ENCODE assay signal across 17 cellular contexts in the genomic region with DNA sequence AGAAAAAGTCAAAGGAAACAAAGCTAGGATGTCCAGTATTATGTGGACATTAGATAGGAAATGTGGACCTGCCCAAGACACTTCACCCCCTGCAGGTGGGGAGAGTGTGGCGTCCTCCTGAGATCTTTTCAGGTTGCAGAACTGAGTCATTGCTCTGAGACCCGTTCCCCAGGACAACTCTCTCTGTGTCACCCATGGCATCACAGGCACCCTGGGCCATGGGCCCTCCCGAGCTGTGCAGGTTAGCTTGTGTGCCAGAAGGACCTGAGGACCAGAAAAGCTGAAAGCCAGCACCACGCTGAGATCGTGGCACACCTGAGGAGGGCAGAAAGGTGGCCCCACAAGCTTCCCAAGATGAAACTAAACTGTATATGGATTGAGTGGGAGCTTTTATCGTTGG.
"Had no signal": no experiment of that assay in that cellular context is flagged by ENCODE, and none has a peak within 500 bp of the region (broad histone marks: within the 10 kb centered on the region; RNA-seq: fewer than 3 reads in every experiment).

No MANE protein-coding gene starts in this region.

- H3K27me3 ChIP-seq: thyroid gland had no signal

- H3K9me3 ChIP-seq: thyroid gland had no signal

- H3K36me3 Mint-ChIP-seq: naive thymus-derived CD4-positive, alpha-beta T cell; stimulated activated effector memory CD8-positive, alpha-beta T cell treated with anti-CD3 and anti-CD28 coated beads, Interleukin-12 subunit alpha, Interleukin-12 subunit beta, amount 100 ng/mL, for 72 hours had no signal

- H3K4me3 Mint-ChIP-seq: naive thymus-derived CD4-positive, alpha-beta T cell; neural crest cell; stimulated activated effector memory CD8-positive, alpha-beta T cell treated with anti-CD3 and anti-CD28 coated beads, Interleukin-12 subunit alpha, Interleukin-12 subunit beta, amount 100 ng/mL, for 72 hours; stimulated activated naive CD8-positive, alpha-beta T cell treated with anti-CD3 and anti-CD28 coated beads, Interleukin-15, Interleukin-2, amounts not matched to agents 100 ng/mL and 50 ng/mL, for 24 hours; type B pancreatic cell had no signal

- ATAC-seq: esophagus mucosa; naive thymus-derived CD4-positive, alpha-beta T cell; stimulated activated effector memory CD8-positive, alpha-beta T cell treated with anti-CD3 and anti-CD28 coated beads, Interleukin-12 subunit alpha, Interleukin-12 subunit beta, amount 100 ng/mL, for 72 hours had no signal

- H3K27ac Mint-ChIP-seq: naive thymus-derived CD4-positive, alpha-beta T cell; stimulated activated effector memory CD8-positive, alpha-beta T cell treated with anti-CD3 and anti-CD28 coated beads, Interleukin-12 subunit alpha, Interleukin-12 subunit beta, amount 100 ng/mL, for 72 hours; stimulated activated naive CD8-positive, alpha-beta T cell treated with anti-CD3 and anti-CD28 coated beads, Interleukin-15, Interleukin-2, amounts not matched to agents 100 ng/mL and 50 ng/mL, for 24 hours; type B pancreatic cell had no signal

- H3K36me3 ChIP-seq: thyroid gland had no signal

- H3K4me3 ChIP-seq: smooth muscle cell, thyroid gland had no signal

- H3K27me3 Mint-ChIP-seq: stimulated activated naive CD8-positive, alpha-beta T cell treated with anti-CD3 and anti-CD28 coated beads, Interleukin-15, Interleukin-2, amounts not matched to agents 100 ng/mL and 50 ng/mL, for 24 hours; type B pancreatic cell had no signal

- H3K27ac ChIP-seq: thyroid gland had no signal

- H3K9me3 Mint-ChIP-seq: immature natural killer cell; neural crest cell; stimulated activated effector memory CD8-positive, alpha-beta T cell treated with anti-CD3 and anti-CD28 coated beads, Interleukin-12 subunit alpha, Interleukin-12 subunit beta, amount 100 ng/mL, for 72 hours; stimulated activated naive CD8-positive, alpha-beta T cell treated with anti-CD3 and anti-CD28 coated beads, Interleukin-15, Interleukin-2, amounts not matched to agents 100 ng/mL and 50 ng/mL, for 24 hours; type B pancreatic cell had no signal

- DNase-seq: central memory CD4-positive, alpha-beta T cell; cortex of kidney; effector memory CD4-positive, alpha-beta T cell; foreskin fibroblast; immature natural killer cell; left cardiac atrium; mesendoderm; naive thymus-derived CD4-positive, alpha-beta T cell; stimulated activated CD4-positive, alpha-beta T cell treated with anti-CD3 and anti-CD28 coated beads, Interleukin-4, amount 100 ng/mL, for 1 hour; stimulated activated CD8-positive, alpha-beta memory T cell treated with anti-CD3 and anti-CD28 coated beads, Interleukin-4, amount 100 ng/mL, for 48 hours; thyroid gland had no signal

- H3K4me1 Mint-ChIP-seq: naive thymus-derived CD4-positive, alpha-beta T cell had no signal
